ENCODE assay signal across 19 cellular contexts in the genomic region with DNA sequence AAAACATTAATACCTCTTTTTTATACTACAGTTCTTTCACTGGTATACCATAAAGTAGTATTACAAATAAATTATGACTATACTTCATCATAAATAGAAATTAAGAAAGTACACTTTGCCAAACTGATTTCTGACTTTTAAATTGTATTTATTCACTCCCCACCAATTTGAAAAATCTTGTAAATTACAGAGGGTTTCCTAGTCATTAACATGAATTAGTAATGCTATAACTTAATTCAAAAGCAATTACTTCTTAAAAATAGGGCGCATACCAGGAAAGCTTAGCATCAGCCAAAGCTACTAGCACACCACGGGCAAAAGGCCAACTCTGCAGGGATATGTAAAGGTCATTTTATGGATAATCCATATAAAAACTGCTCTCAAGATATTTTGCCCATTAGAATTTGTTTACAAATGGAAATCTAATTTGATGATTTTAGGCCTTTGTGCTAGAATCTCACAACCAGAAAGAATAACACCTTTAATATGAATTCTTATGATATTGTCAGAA.
"Had no signal": no experiment of that assay in that cellular context is flagged by ENCODE, and none has a peak within 500 bp of the region (broad histone marks: within the 10 kb centered on the region; RNA-seq: fewer than 3 reads in every experiment).

No MANE protein-coding gene starts in this region.

- ATAC-seq: activated CD4-positive, alpha-beta T cell treated with anti-CD3 and anti-CD28 coated beads for 36 hours; activated T-cell treated with anti-CD3 and anti-CD28 coated beads, Interleukin-2, amount 50 U/mL, for 72 hours; effector memory CD8-positive, alpha-beta T cell; esophagus mucosa; gastrocnemius medialis; left colon; natural killer cell treated with Interleukin-12 subunit alpha and Interleukin-12 subunit beta and Interleukin-15 and Interleukin-18, amount 100 ng/mL, for 72 hours; stimulated activated naive CD8-positive, alpha-beta T cell treated with anti-CD3 and anti-CD28 coated beads, Interleukin-15, Interleukin-2, amounts not matched to agents 100 U/mL and 50 U/mL, for 24 hours had no signal

- DNase-seq: activated B cell treated with CpG ODN at 0.5 μM for 24 hours; activated CD4-positive, alpha-beta memory T cell treated with anti-CD3 and anti-CD28 coated beads for 36 hours; activated CD4-positive, alpha-beta T cell treated with anti-CD3 and anti-CD28 coated beads for 36 hours; activated effector memory CD4-positive, alpha-beta T cell treated with Interleukin-2 at 50 U/mL for 16 hours; activated naive CD4-positive, alpha-beta T cell treated with anti-CD3 and anti-CD28 coated beads for 36 hours; activated naive CD8-positive, alpha-beta T cell treated with anti-CD3 and anti-CD28 coated beads, Interleukin-2, amount 10 ng/mL, durations not matched to agents 7 days and 5 days; activated T-cell treated with anti-CD3 and anti-CD28 coated beads, Interleukin-2, amount 50 U/mL, for 72 hours; caudate nucleus; colonic mucosa; effector memory CD8-positive, alpha-beta T cell; gastrocnemius medialis; head of caudate nucleus; left colon; stimulated activated CD4-positive, alpha-beta T cell treated with anti-CD3 and anti-CD28 coated beads, Interleukin-4, amount 100 ng/mL, for 24 hours; stimulated activated naive CD8-positive, alpha-beta T cell treated with anti-CD3 and anti-CD28 coated beads, Interleukin-15, Interleukin-2, amounts not matched to agents 100 U/mL and 50 U/mL, for 24 hours; T1000; upper lobe of left lung had no signal
